ENCODE assay signal across 14 cellular contexts in genomic region chr10:11051001-11051324, GRCh38. TPM values are rescaled to one million over a fixed set of nuclear protein-coding genes. Genes with fewer than 3 reads are reported as not detected.
A peak's percentile ranks its signal among the peaks of the same experiment; 100 is the strongest.
DNase-seq lines count a peak whose midpoint lies in the region; ATAC-seq and TF ChIP-seq lines count a peak whose summit lies in the region.
"Had no signal": no experiment of that assay in that cellular context is flagged by ENCODE, and none has a peak within 500 bp of the region (broad histone marks: within the 10 kb centered on the region; RNA-seq: fewer than 3 reads in every experiment).

No MANE protein-coding gene starts in this region.

- intact Hi-C loops in heart left ventricle (cut with DNase I): loop anchor here in 1 of 10 donors (10.0 kb wide), 1 partner anchor 114 kb away; no protein-coding TSS in a partner anchor
- intact Hi-C loops in left ventricle myocardium superior (cut with micrococcal nuclease): no loop called here
- intact Hi-C loops in esophagus muscularis mucosa (cut with DNase I): no loop called here
- intact Hi-C loops in tibial artery (cut with DNase I; ENCODE audit: low total_unique reads): no loop called here

- no peak for TF ChIP-seq POLR2A in heart left ventricle (IDR thresholded peaks at IDR 0.05)
- TF ChIP-seq POLR2A in esophagus muscularis mucosa (IDR thresholded peaks at IDR 0.05; ENCODE audit: low read depth): no peak

- peak overlapping the region; percentile 13 for H3K27ac Mint-ChIP-seq in neural crest cell (ENCODE audit: unreplicated experiment)

- no peak for ATAC-seq in heart left ventricle
- ATAC-seq in left ventricle myocardium superior: no peak
- no peak for ATAC-seq in HG03521 (IDR thresholded peaks at IDR 0.05; ENCODE audit: unreplicated experiment)

- DNase-seq in heart left ventricle: no peak
- no peak for DNase-seq in left ventricle myocardium superior
- DNase-seq in esophagus muscularis mucosa (ENCODE audit: extremely low spot score): no peak
- DNase-seq in neural crest cell (ENCODE audit: low read depth, low spot score): no peak
- no peak for DNase-seq in tibial artery
- DNase-seq in cerebellum (ENCODE audit: low spot score): no peak
- no peak for DNase-seq in DMS 273 (lab: John Stamatoyannopoulos, UW; ENCODE audit: unreplicated experiment)
- DNase-seq: KG1, NCI-H1092 treated with DMSO at 0.1 percent for 48 hours, NCI-H187, NCI-H446, PC-9 had no signal

- no peaks in the 10 kb centered on the region for H3K36me3 ChIP-seq in heart left ventricle
- peaks cover 0 to 3% (median 1%) of the 10 kb centered on the region in 4 donors for H3K36me3 ChIP-seq in esophagus muscularis mucosa
- H3K36me3 ChIP-seq in tibial artery: no peaks in the 10 kb centered on the region
- H3K36me3 ChIP-seq: BLaER1 treated with 17β-estradiol and CSF1 and Interleukin-3, amounts not matched to agents 10 nM and 100 nM had no signal

- no peaks in the 10 kb centered on the region for H3K27me3 Mint-ChIP-seq in neural crest cell (ENCODE audit: low read depth)

- H3K27ac ChIP-seq in heart left ventricle (peak overlapping the region; percentile 12 to 87 (median 79)), esophagus muscularis mucosa (replicated peaks in 1 of 4) (peak overlapping the region; percentile 38 to 65 (median 55)), tibial artery (peak overlapping the region; percentile 53 to 59)
- H3K27ac ChIP-seq: BLaER1 treated with 17β-estradiol and CSF1 and Interleukin-3, amounts not matched to agents 10 nM and 100 nM; PC-9 had no signal

- no peaks in the 10 kb centered on the region for H3K27me3 ChIP-seq in heart left ventricle
- no peaks in the 10 kb centered on the region for H3K27me3 ChIP-seq in esophagus muscularis mucosa
- H3K27me3 ChIP-seq in tibial artery: no peaks in the 10 kb centered on the region
- H3K27me3 ChIP-seq: BLaER1 treated with 17β-estradiol and CSF1 and Interleukin-3, amounts not matched to agents 10 nM and 100 nM had no signal

- no peak overlapping the region for H3K4me3 Mint-ChIP-seq in neural crest cell

- peaks cover 6% of the 10 kb centered on the region for H3K36me3 Mint-ChIP-seq in neural crest cell (ENCODE audit: low read depth)

- no peak for TF ChIP-seq EP300 in esophagus muscularis mucosa (IDR thresholded peaks at IDR 0.05)

- H3K4me1 ChIP-seq in heart left ventricle (peaks cover 0 to 81% (median 49%) of the 10 kb centered on the region in 12 donors), esophagus muscularis mucosa (peaks cover 52 to 72% (median 65%) of the 10 kb centered on the region in 4 donors), tibial artery (peaks cover 0 to 70% (median 36%) of the 10 kb centered on the region in 4 donors)
- H3K4me1 ChIP-seq: BLaER1 treated with 17β-estradiol and CSF1 and Interleukin-3, amounts not matched to agents 10 nM and 100 nM had no signal

- H3K4me3 ChIP-seq in heart left ventricle: no peak overlapping the region
- H3K4me3 ChIP-seq in esophagus muscularis mucosa: no peak overlapping the region
- H3K4me3 ChIP-seq in tibial artery: no peak overlapping the region
- H3K4me3 ChIP-seq: BLaER1 treated with 17β-estradiol and CSF1 and Interleukin-3, amounts not matched to agents 10 nM and 100 nM; PC-9 had no signal

- H3K4me1 Mint-ChIP-seq in neural crest cell: peaks cover 51% of the 10 kb centered on the region

- WGBS in heart left ventricle, 4 donors: 22 to 35% (median 33%) methylated on average over 2 of the region's 2 CpGs
- 37% methylated on average over 2 of the region's 2 CpGs for WGBS in esophagus muscularis mucosa

- peaks cover 3% of the 10 kb centered on the region for H3K9me3 Mint-ChIP-seq in neural crest cell

- no peak for TF ChIP-seq CTCF in heart left ventricle (IDR thresholded peaks at IDR 0.05)
- no peak for TF ChIP-seq CTCF in esophagus muscularis mucosa (IDR thresholded peaks at IDR 0.05)
- no peak for TF ChIP-seq CTCF in neural crest cell (conservative IDR thresholded peaks at IDR 0.05)
- TF ChIP-seq CTCF in tibial artery (IDR thresholded peaks at IDR 0.05): no peak

- H3K9me3 ChIP-seq in heart left ventricle: no peaks in the 10 kb centered on the region
- no peaks in the 10 kb centered on the region for H3K9me3 ChIP-seq in esophagus muscularis mucosa
- no peaks in the 10 kb centered on the region for H3K9me3 ChIP-seq in tibial artery
- H3K9me3 ChIP-seq: BLaER1 treated with 17β-estradiol and CSF1 and Interleukin-3, amounts not matched to agents 10 nM and 100 nM had no signal

RNA-seq across cellular contexts. Expression of gene CELF2, which starts 33.3 kb away (rescaled TPM):
- total RNA-seq in heart left ventricle (100 to 1,000 TPM in 1 of 9 donors, 10 to 100 TPM in 8; 61.2 to 103 (median 73.3) TPM), left ventricle myocardium superior (68.3 TPM), esophagus muscularis mucosa (100 to 1,000 TPM in 3 of 4 donors, 10 to 100 TPM in 1; 81.8 to 128 (median 104) TPM), neural crest cell (77.6 and 82.8 TPM in 2 replicates), cerebellum (122 TPM)
- 10 to 100 TPM; 14.2 to 33.3 TPM for polyA plus RNA-seq in heart left ventricle
- total RNA-seq: PC-9 had no signal
